Comparison of ENCODE assay signal across 12 cellular contexts in genomic region chr3:69433938-69434263, GRCh38. TPM values are rescaled to one million over a fixed set of nuclear protein-coding genes. Genes with fewer than 3 reads are reported as not detected.
DNase-seq lines count a peak whose midpoint lies in the region; ATAC-seq, FAIRE-seq and TF ChIP-seq lines count a peak whose summit lies in the region.
"Had no signal": no experiment of that assay in that cellular context is flagged by ENCODE, and none has a peak within 500 bp of the region (broad histone marks: within the 10 kb centered on the region; RNA-seq: fewer than 3 reads in every experiment).

No MANE protein-coding gene starts in this region.

- no peak overlapping the region for H3K4me3 Mint-ChIP-seq in activated CD4-positive, alpha-beta memory T cell treated with anti-CD3 and anti-CD28 coated beads for 36 hours
- H3K4me3 Mint-ChIP-seq in activated CD4-positive, alpha-beta memory T cell treated with anti-CD3 and anti-CD28 coated beads, Interleukin-2, amount 10 ng/mL, durations not matched to agents 7 days and 5 days, result no peak overlapping the region

- no peak overlapping the region for H3K27ac ChIP-seq in GM12878 (ENCODE audit: control insufficient read depth, insufficient read depth)

- H3K9me3 ChIP-seq in GM12878 (replicated peaks; ENCODE audit: control insufficient read depth, insufficient read depth, low read length), result no peaks in the 10 kb centered on the region

- TF ChIP-seq RAD21 in GM12878 (IDR thresholded peaks at IDR 0.05; ENCODE audit: insufficient read depth, low read depth, low read length), result no peak

- peak overlapping the region; percentile 66 for H3K27ac Mint-ChIP-seq in activated CD4-positive, alpha-beta memory T cell treated with anti-CD3 and anti-CD28 coated beads for 36 hours
- H3K27ac Mint-ChIP-seq in activated CD4-positive, alpha-beta memory T cell treated with anti-CD3 and anti-CD28 coated beads, Interleukin-2, amount 10 ng/mL, durations not matched to agents 7 days and 5 days, result no peak overlapping the region

- H3K4me1 ChIP-seq in GM12878 (ENCODE audit: control insufficient read depth, insufficient read depth, low read length), result peaks cover 9% of the 10 kb centered on the region

- CTCF ChIA-PET in activated CD4-positive, alpha-beta memory T cell treated with anti-CD3 and anti-CD28 coated beads for 36 hours (lab: Charles Lee), result interaction anchor here (1.2 to 1.6 kb wide), 3 partner anchors 24 to 272 kb away, joined by 3 to 6 read pairs (median 4); no protein-coding TSS in a partner anchor
- CTCF ChIA-PET in activated CD4-positive, alpha-beta memory T cell treated with anti-CD3 and anti-CD28 coated beads, Interleukin-2, amount 10 ng/mL, durations not matched to agents 7 days and 5 days (lab: Charles Lee), result interaction anchor here (0.7 kb wide), 1 partner anchor 9 kb away, joined by 3 read pairs; no protein-coding TSS in a partner anchor
- CTCF ChIA-PET in GM12878 (lab: Yijun Ruan, JAX), result interaction anchor here (1.0 to 4.4 kb wide), 7 partner anchors 9 to 273 kb away, joined by 3 to 26 read pairs (median 6); no protein-coding TSS in a partner anchor

- no TSS peak for BruUV-seq in GM12878 (replicated peaks; lab: Mats Ljungman, UMichigan)

- POLR2A ChIA-PET in activated CD4-positive, alpha-beta memory T cell treated with anti-CD3 and anti-CD28 coated beads for 36 hours (lab: Charles Lee), result interaction anchor here (1.0 kb wide), 1 partner anchor 11 kb away, joined by 3 read pairs; no protein-coding TSS in a partner anchor
- POLR2A ChIA-PET in activated CD4-positive, alpha-beta memory T cell treated with anti-CD3 and anti-CD28 coated beads, Interleukin-2, amount 10 ng/mL, durations not matched to agents 7 days and 5 days (lab: Charles Lee), result no interaction called here
- POLR2A ChIA-PET in GM12878 (lab: Charles Lee), result interaction anchor here (0.6 kb wide), 2 partner anchors 21 to 24 kb away, joined by 3 to 4 read pairs; no protein-coding TSS in a partner anchor

- TF ChIP-seq EP300 in GM12878 (IDR thresholded peaks at IDR 0.05; ENCODE audit: borderline replicate concordance in 1 of 2, control insufficient read depth in 1 of 2, low read depth in 2 of 2, low read length in 2 of 2), result no peak

- intact Hi-C loops in activated CD4-positive, alpha-beta memory T cell treated with anti-CD3 and anti-CD28 coated beads for 36 hours (cut with micrococcal nuclease), result loop anchor here (2.0 to 10.0 kb wide), 4 partner anchors 235 to 439 kb away; no protein-coding TSS in a partner anchor
- intact Hi-C loops in GM12878 (cut with micrococcal nuclease; ENCODE audit: unreplicated experiment), result no loop called here

- H3K4me2 ChIP-seq in GM12878 (ENCODE audit: control insufficient read depth, insufficient read depth), result no peak overlapping the region; the same call in 1 of the 2 replicates

- peaks cover 47% of the 10 kb centered on the region for H3K4me1 Mint-ChIP-seq in activated CD4-positive, alpha-beta memory T cell treated with anti-CD3 and anti-CD28 coated beads for 36 hours (ENCODE audit: low read depth)
- H3K4me1 Mint-ChIP-seq in activated CD4-positive, alpha-beta memory T cell treated with anti-CD3 and anti-CD28 coated beads, Interleukin-2, amount 10 ng/mL, durations not matched to agents 7 days and 5 days, result peaks cover 15% of the 10 kb centered on the region

- peak; percentile 38 for DNase-seq in activated CD4-positive, alpha-beta memory T cell treated with anti-CD3 and anti-CD28 coated beads for 36 hours
- DNase-seq in activated CD4-positive, alpha-beta memory T cell treated with anti-CD3 and anti-CD28 coated beads, Interleukin-2, amount 10 ng/mL, durations not matched to agents 7 days and 5 days, result no peak
- DNase-seq in LHCN-M2 (ENCODE audit: low read depth), result peak; percentile 58
- no peak for DNase-seq in GM12878 (ENCODE audit: low read depth, low spot score)
- peak; percentile 84 for DNase-seq in pons (ENCODE audit: low spot score)
- no peak for DNase-seq in KBM-7
- DNase-seq in NCI-H526 (lab: John Stamatoyannopoulos, UW), result no peak
- DNase-seq: activated naive CD4-positive, alpha-beta T cell; Kasumi-1; NCI-H526 treated with DMSO at 0.1 percent for 48 hours had no signal

- H4K20me1 ChIP-seq in GM12878 (ENCODE audit: control insufficient read depth, insufficient read depth), result no peaks in the 10 kb centered on the region

- TF ChIP-seq CTCF in GM12878 (IDR thresholded peaks at IDR 0.05 in 2 of 3, conservative IDR thresholded peaks at IDR 0.05 in 1 of 3; ENCODE audit: control insufficient read depth in 2 of 3, extremely low read depth in 1 of 3, insufficient read depth in 1 of 3, low read depth in 3 of 3, low read length in 3 of 3), result no peak

- RAD21 ChIA-PET in GM12878 (lab: Charles Lee; ENCODE audit: unreplicated experiment), result interaction anchor here (0.6 to 1.8 kb wide), 12 partner anchors 9 to 348 kb away, joined by 3 to 5 read pairs (median 4); partner anchors contain the start of gene ARL6IP5

- no peak overlapping the region for H3K9ac ChIP-seq in GM12878 (ENCODE audit: control insufficient read depth, insufficient read depth, low read length)

- in situ Hi-C loops in GM12878 (cut with MboI), result no loop called here
- in situ Hi-C loops in KBM-7 (cut with MboI; ENCODE audit: low pct_unique_long_range_greater_than_20kb, low sequenced_read_pairs), result no loop called here

- H3K27me3 ChIP-seq in GM12878 (replicated peaks in 1 of 2; ENCODE audit: control insufficient read depth in 2 of 2, insufficient read depth in 2 of 2, low read length in 1 of 2), result no peaks in the 10 kb centered on the region; a peak in 1 of 4 replicates

- H3K36me3 ChIP-seq in GM12878 (ENCODE audit: control insufficient read depth in 2 of 2, insufficient read depth in 2 of 2, low read length in 1 of 2), result no peaks in the 10 kb centered on the region

- H3K4me3 ChIP-seq in GM12878, result no peak overlapping the region

- H3K9me3 Mint-ChIP-seq in activated CD4-positive, alpha-beta memory T cell treated with anti-CD3 and anti-CD28 coated beads for 36 hours, result no peaks in the 10 kb centered on the region
- no peaks in the 10 kb centered on the region for H3K9me3 Mint-ChIP-seq in activated CD4-positive, alpha-beta memory T cell treated with anti-CD3 and anti-CD28 coated beads, Interleukin-2, amount 10 ng/mL, durations not matched to agents 7 days and 5 days

- ATAC-seq in GM12878 (peak; percentile 70), HG03354 (IDR thresholded peaks at IDR 0.05; ENCODE audit: poor library complexity, severe bottlenecking, unreplicated experiment) (no peak)

- no peaks in the 10 kb centered on the region for H3K79me2 ChIP-seq in GM12878 (ENCODE audit: control insufficient read depth, insufficient read depth, low read length)

- no peaks in the 10 kb centered on the region for H3K36me3 Mint-ChIP-seq in activated CD4-positive, alpha-beta memory T cell treated with anti-CD3 and anti-CD28 coated beads for 36 hours
- H3K36me3 Mint-ChIP-seq in activated CD4-positive, alpha-beta memory T cell treated with anti-CD3 and anti-CD28 coated beads, Interleukin-2, amount 10 ng/mL, durations not matched to agents 7 days and 5 days (ENCODE audit: low read depth), result no peaks in the 10 kb centered on the region

- peaks cover 26% of the 10 kb centered on the region for H3K27me3 Mint-ChIP-seq in activated CD4-positive, alpha-beta memory T cell treated with anti-CD3 and anti-CD28 coated beads for 36 hours
- H3K27me3 Mint-ChIP-seq in activated CD4-positive, alpha-beta memory T cell treated with anti-CD3 and anti-CD28 coated beads, Interleukin-2, amount 10 ng/mL, durations not matched to agents 7 days and 5 days, result peaks cover 12% of the 10 kb centered on the region

- no peak for FAIRE-seq in GM12878 (lab: Jason Lieb, UNC)
- FAIRE-seq: urothelium cell line had no signal

- 16% methylated on average over 4 of the region's 4 CpGs for WGBS in GM12878 (ENCODE audit: insufficient coverage, insufficient replicate concordance, low lambda C conversion rate, missing lambda C conversion rate)

- H2AFZ ChIP-seq in GM12878 (ENCODE audit: control insufficient read depth, low read depth, low read length), result no peak overlapping the region

- TF ChIP-seq POLR2A in GM12878 (IDR thresholded peaks at IDR 0.05; ENCODE audit: low read depth, low read length), result no peak

- SMC1A ChIA-PET in GM12878 (lab: Charles Lee; ENCODE audit: uncharacterized antibody, unreplicated experiment), result interaction anchor here (0.9 to 1.4 kb wide), 8 partner anchors 9 to 349 kb away, joined by 3 to 7 read pairs (median 4); partner anchors contain the start of gene ARL6IP5

TF ChIP-seq in GM12878, 131 proteins besides CTCF, POLR2A, EP300 and RAD21 (continues in another document):
- TF ChIP-seq CREB1 (IDR thresholded peaks at IDR 0.05; ENCODE audit: low read depth), result 0 out of 2 replicates have a peak, but pooled peaks have one; percentile 38

RNA-seq across cellular contexts. Expression of gene FRMD4B, which starts 48.0 kb away (rescaled TPM):
- 10 to 100 TPM; 29.1 to 32.8 TPM for total RNA-seq in activated CD4-positive, alpha-beta memory T cell treated with anti-CD3 and anti-CD28 coated beads for 36 hours
- 10 to 100 TPM; 69.5 to 72.4 TPM for total RNA-seq in activated CD4-positive, alpha-beta memory T cell treated with anti-CD3 and anti-CD28 coated beads, Interleukin-2, amount 10 ng/mL, durations not matched to agents 7 days and 5 days
- total RNA-seq in LHCN-M2 (2014; rRNA removed) (2.6 and 5.6 TPM in 2 replicates), GM12878 (2014; rRNA removed) (8.2 and 9.0 TPM in 2 replicates), GM12878 (2014; rRNA removed; fragmentation: Illumina TruSeq; extraction: Trizol) (10.6 and 10.8 TPM in 2 replicates), GM12878 (2021) (6.9 TPM in 2 replicates)
- polyA plus RNA-seq in LHCN-M2 (2012), result 3.8 TPM
- 90.0 and 92.7 TPM in 2 replicates for total RNA-seq in GM12878 (2013; cell fraction: nucleolus; rRNA removed)
- 0.08 TPM for polyA plus RNA-seq in GM12878 (2011; ENCODE audit: low read depth)
- polyA plus RNA-seq in GM12878 (2011; rRNA removed) (6.7 and 6.9 TPM in 2 replicates), GM12878 (2014; fragmentation: Illumina TruSeq; extraction: Trizol) (9.1 and 9.8 TPM in 2 replicates), GM12878 (2014; fragmentation: Nextera tagmentation; extraction: Ambion mirVana) (10 to 100 TPM in 1 of 2 experiments, 1 to 10 TPM in 1; 7.0 to 11.4 TPM), GM12878 (2014; rRNA removed) (7.5 and 9.0 TPM in 2 replicates), GM12878 (2016; fragmentation: Nextera tagmentation; extraction: Ambion mirVana) (1 to 10 TPM; 3.9 to 7.0 TPM)
- polyA plus RNA-seq in GM12878 (2011; cell fraction: cytosol; rRNA removed), result 4.5 and 5.4 TPM in 2 replicates
- polyA plus RNA-seq in GM12878 (2011; cell fraction: nucleus; rRNA removed), result 7.4 and 7.7 TPM in 2 replicates
- polyA plus RNA-seq in GM12878 (2012), result 0.89 and 1.1 TPM in 2 replicates
- polyA minus RNA-seq in GM12878 (2011; rRNA and poly(A)+ RNA removed), result 10.0 and 11.8 TPM in 2 replicates
- 2.7 and 3.7 TPM in 2 replicates for polyA minus RNA-seq in GM12878 (2011; cell fraction: cytosol; rRNA and poly(A)+ RNA removed)
- 7.7 and 11.7 TPM in 2 replicates for polyA minus RNA-seq in GM12878 (2011; cell fraction: nucleus; rRNA and poly(A)+ RNA removed)

Comparison
In these comparisons a context has a peak if more than half of its experiments do, and no peak if none do; other contexts are left out.
1. DNase-seq: peak in activated CD4-positive, alpha-beta memory T cell treated with anti-CD3 and anti-CD28 coated beads for 36 hours (single experiment), LHCN-M2 (single experiment) and pons (single experiment); none in activated CD4-positive, alpha-beta memory T cell treated with anti-CD3 and anti-CD28 coated beads, Interleukin-2, amount 10 ng/mL, durations not matched to agents 7 days and 5 days (single experiment), GM12878 (single experiment), KBM-7 (single experiment) and NCI-H526 (0 of 2).